In genomic region chr13:104635879-104636278, GRCh38 we compare ENCODE assay signal across 34 cellular contexts.
"Had no signal": no experiment of that assay in that cellular context is flagged by ENCODE, and none has a peak within 500 bp of the region (broad histone marks: within the 10 kb centered on the region; RNA-seq: fewer than 3 reads in every experiment).

No MANE protein-coding gene starts in this region.

- H3K27ac Mint-ChIP-seq: activated CD4-positive, alpha-beta T cell treated with anti-CD3 and anti-CD28 coated beads for 36 hours; activated CD4-positive, alpha-beta T cell treated with anti-CD3 and anti-CD28 coated beads, Interleukin-2, amount 10 ng/mL, durations not matched to agents 7 days and 5 days; activated CD8-positive, alpha-beta T cell treated with anti-CD3 and anti-CD28 coated beads for 36 hours; activated naive CD4-positive, alpha-beta T cell treated with anti-CD3 and anti-CD28 coated beads for 36 hours; activated naive CD4-positive, alpha-beta T cell treated with anti-CD3 and anti-CD28 coated beads, Interleukin-2, amount 50 U/mL, for 72 hours; activated naive CD8-positive, alpha-beta T cell treated with anti-CD3 and anti-CD28 coated beads for 36 hours; activated T-cell treated with anti-CD3 and anti-CD28 coated beads, Interleukin-2, amount 50 U/mL, for 72 hours; activated T-helper 1 cell treated with anti-CD3 and anti-CD28 coated beads, Interleukin-12 subunit alpha, Interleukin-12 subunit beta, Interleukin-2, Interleukin-4 antibody, amounts not matched to agents 30 ng/mL and 10 ng/mL and 1 ng/mL, durations not matched to agents 14 hours and 24 hours and 36 hours; activated T-helper 17 cell treated with anti-CD3 and anti-CD28 coated beads, Interleukin-2, amount 50 U/mL, for 72 hours; T-helper 1 cell treated with Interleukin-12 subunit alpha and Interleukin-12 subunit beta and Interleukin-4 antibody, amounts not matched to agents 30 μg/mL and 1 μg/mL, for 36 hours; T-helper 2 cell treated with Interferon-gamma antibody and Interleukin-4, amounts not matched to agents 5 μg/mL and 100 μg/mL, for 36 hours had no signal

- H3K9me3 Mint-ChIP-seq: activated CD4-positive, alpha-beta T cell treated with anti-CD3 and anti-CD28 coated beads, Interleukin-2, amount 10 ng/mL, durations not matched to agents 7 days and 5 days; activated CD8-positive, alpha-beta T cell treated with anti-CD3 and anti-CD28 coated beads for 36 hours; activated naive CD4-positive, alpha-beta T cell treated with anti-CD3 and anti-CD28 coated beads for 36 hours; activated naive CD4-positive, alpha-beta T cell treated with anti-CD3 and anti-CD28 coated beads, Interleukin-2, amount 50 U/mL, for 72 hours; activated naive CD8-positive, alpha-beta T cell treated with anti-CD3 and anti-CD28 coated beads for 36 hours; activated T-cell treated with anti-CD3 and anti-CD28 coated beads, Interleukin-2, amount 50 U/mL, for 72 hours; activated T-helper 1 cell treated with anti-CD3 and anti-CD28 coated beads, Interleukin-12 subunit alpha, Interleukin-12 subunit beta, Interleukin-2, Interleukin-4 antibody, amounts not matched to agents 30 ng/mL and 10 ng/mL and 1 ng/mL, durations not matched to agents 14 hours and 24 hours and 36 hours; activated T-helper 17 cell treated with anti-CD3 and anti-CD28 coated beads, Interleukin-2, amount 50 U/mL, for 72 hours; T-helper 1 cell treated with Interleukin-12 subunit alpha and Interleukin-12 subunit beta and Interleukin-4 antibody, amounts not matched to agents 30 μg/mL and 1 μg/mL, for 36 hours; T-helper 2 cell treated with Interferon-gamma antibody and Interleukin-4, amounts not matched to agents 5 μg/mL and 100 μg/mL, for 36 hours had no signal

- H3K9me3 ChIP-seq: adrenal gland, body of pancreas, breast epithelium had no signal

- H3K4me3 ChIP-seq: adrenal gland, body of pancreas, breast epithelium had no signal

- H3K27me3 Mint-ChIP-seq: activated CD4-positive, alpha-beta T cell treated with anti-CD3 and anti-CD28 coated beads, Interleukin-2, amount 10 ng/mL, durations not matched to agents 7 days and 5 days; activated CD8-positive, alpha-beta T cell treated with anti-CD3 and anti-CD28 coated beads for 36 hours; activated naive CD8-positive, alpha-beta T cell treated with anti-CD3 and anti-CD28 coated beads for 36 hours; activated T-helper 17 cell treated with anti-CD3 and anti-CD28 coated beads, Interleukin-2, amount 50 U/mL, for 72 hours had no signal

- H3K36me3 ChIP-seq: adrenal gland, brain microvascular endothelial cell, breast epithelium had no signal

- H3K27ac ChIP-seq: adrenal gland, body of pancreas, brain microvascular endothelial cell, breast epithelium, VCaP had no signal

- H3K4me1 Mint-ChIP-seq: activated CD4-positive, alpha-beta T cell treated with anti-CD3 and anti-CD28 coated beads for 36 hours; activated CD4-positive, alpha-beta T cell treated with anti-CD3 and anti-CD28 coated beads, Interleukin-2, amount 10 ng/mL, durations not matched to agents 7 days and 5 days; activated naive CD8-positive, alpha-beta T cell treated with anti-CD3 and anti-CD28 coated beads for 36 hours; activated T-helper 17 cell treated with anti-CD3 and anti-CD28 coated beads, Interleukin-2, amount 50 U/mL, for 72 hours had no signal

- H3K4me3 Mint-ChIP-seq: activated CD4-positive, alpha-beta T cell treated with anti-CD3 and anti-CD28 coated beads for 36 hours; activated CD4-positive, alpha-beta T cell treated with anti-CD3 and anti-CD28 coated beads, Interleukin-2, amount 10 ng/mL, durations not matched to agents 7 days and 5 days; activated CD8-positive, alpha-beta T cell treated with anti-CD3 and anti-CD28 coated beads for 36 hours; activated naive CD4-positive, alpha-beta T cell treated with anti-CD3 and anti-CD28 coated beads for 36 hours; activated naive CD8-positive, alpha-beta T cell treated with anti-CD3 and anti-CD28 coated beads for 36 hours; activated T-cell treated with anti-CD3 and anti-CD28 coated beads, Interleukin-2, amount 50 U/mL, for 4 hours; activated T-cell treated with anti-CD3 and anti-CD28 coated beads, Interleukin-2, amount 50 U/mL, for 72 hours; activated T-helper 1 cell treated with anti-CD3 and anti-CD28 coated beads, Interleukin-12 subunit alpha, Interleukin-12 subunit beta, Interleukin-2, Interleukin-4 antibody, amounts not matched to agents 30 ng/mL and 10 ng/mL and 1 ng/mL, durations not matched to agents 14 hours and 24 hours and 36 hours; activated T-helper 17 cell treated with anti-CD3 and anti-CD28 coated beads, Interleukin-2, amount 50 U/mL, for 72 hours; T-helper 1 cell treated with Interleukin-12 subunit alpha and Interleukin-12 subunit beta and Interleukin-4 antibody, amounts not matched to agents 30 μg/mL and 1 μg/mL, for 36 hours; T-helper 2 cell treated with Interferon-gamma antibody and Interleukin-4, amounts not matched to agents 5 μg/mL and 100 μg/mL, for 36 hours had no signal

- ATAC-seq: activated CD4-positive, alpha-beta T cell treated with anti-CD3 and anti-CD28 coated beads for 36 hours; activated CD4-positive, CD25-positive, alpha-beta regulatory T cell treated with anti-CD3 and anti-CD28 coated beads, Interleukin-2, amount 50 U/mL, for 24 hours; activated CD8-positive, alpha-beta T cell treated with anti-CD3 and anti-CD28 coated beads for 36 hours; activated naive CD4-positive, alpha-beta T cell treated with anti-CD3 and anti-CD28 coated beads, Interleukin-2, amount 50 U/mL, for 72 hours; activated T-cell treated with anti-CD3 and anti-CD28 coated beads, Interleukin-2, amount 50 U/mL, for 4 hours; activated T-cell treated with anti-CD3 and anti-CD28 coated beads, Interleukin-2, amount 50 U/mL, for 72 hours; activated T-helper 17 cell treated with anti-CD3 and anti-CD28 coated beads, Interleukin-2, amount 50 U/mL, for 72 hours; body of pancreas had no signal

- H3K36me3 Mint-ChIP-seq: activated naive CD4-positive, alpha-beta T cell treated with anti-CD3 and anti-CD28 coated beads, Interleukin-2, amount 50 U/mL, for 72 hours; activated naive CD8-positive, alpha-beta T cell treated with anti-CD3 and anti-CD28 coated beads for 36 hours had no signal

- H3K27me3 ChIP-seq: adrenal gland, body of pancreas, brain microvascular endothelial cell, breast epithelium had no signal

- H3K4me1 ChIP-seq: body of pancreas, breast epithelium had no signal

- DNase-seq: activated CD4-positive, alpha-beta T cell treated with anti-CD3 and anti-CD28 coated beads for 1 hour; activated CD4-positive, alpha-beta T cell treated with anti-CD3 and anti-CD28 coated beads for 36 hours; activated CD4-positive, alpha-beta T cell treated with anti-CD3 and anti-CD28 coated beads for 48 hours; activated CD4-positive, alpha-beta T cell treated with anti-CD3 and anti-CD28 coated beads, Interleukin-2, amount 10 ng/mL, durations not matched to agents 7 days and 5 days; activated CD4-positive, alpha-beta T cell treated with anti-CD3 and anti-CD28 coated beads, Interleukin-2, amount 50 U/mL, for 48 hours; activated CD4-positive, CD25-positive, alpha-beta regulatory T cell; activated CD8-positive, alpha-beta memory T cell treated with anti-CD3 and anti-CD28 coated beads, Interleukin-2, amount 50 U/mL, for 4 hours; activated CD8-positive, alpha-beta T cell treated with anti-CD3 and anti-CD28 coated beads for 36 hours; activated effector memory CD4-positive, alpha-beta T cell treated with anti-CD3 and anti-CD28 coated beads, Interleukin-2, amount 50 U/mL, for 16 hours; activated gamma-delta T cell treated with Interleukin-2 at 50 U/mL for 16 hours; activated naive CD4-positive, alpha-beta T cell; activated naive CD4-positive, alpha-beta T cell treated with anti-CD3 and anti-CD28 coated beads for 36 hours; activated naive CD4-positive, alpha-beta T cell treated with anti-CD3 and anti-CD28 coated beads, Interleukin-2, amount 50 U/mL, for 16 hours; activated naive CD8-positive, alpha-beta T cell treated with anti-CD3 and anti-CD28 coated beads for 36 hours; activated T-cell treated with anti-CD3 and anti-CD28 coated beads for 4 hours; activated T-cell treated with anti-CD3 and anti-CD28 coated beads, Interleukin-2, amount 50 U/mL, for 1 hour; activated T-cell treated with anti-CD3 and anti-CD28 coated beads, Interleukin-2, amount 50 U/mL, for 4 hours; activated T-cell treated with anti-CD3 and anti-CD28 coated beads, Interleukin-2, amount 50 U/mL, for 72 hours; adrenal gland; amniotic stem cell; aorta; body of pancreas; brain microvascular endothelial cell; central memory CD4-positive, alpha-beta T cell; T-helper 2 cell; T-helper 9 cell had no signal
